ENCODE assay signal across 25 cellular contexts in the genomic region with DNA sequence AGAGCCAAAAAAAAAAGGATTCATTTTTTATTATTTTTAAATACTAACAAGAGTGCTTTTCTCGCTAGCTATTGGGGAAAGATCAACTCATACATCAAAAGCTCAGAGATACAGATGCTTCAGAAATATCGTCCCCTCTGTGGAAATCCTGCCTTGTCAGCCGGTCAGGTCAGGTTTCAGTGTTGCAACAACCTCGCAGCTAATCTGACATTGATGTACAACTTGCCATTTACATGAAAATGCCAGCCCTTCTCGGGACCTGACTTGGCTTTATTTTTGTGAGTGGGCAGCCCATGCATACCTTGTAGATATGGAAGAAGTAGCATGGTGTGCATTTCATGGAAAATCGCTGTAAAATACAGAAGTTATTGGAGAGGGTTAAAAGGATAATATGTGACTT.
"Had no signal": no experiment of that assay in that cellular context is flagged by ENCODE, and none has a peak within 500 bp of the region (broad histone marks: within the 10 kb centered on the region; RNA-seq: fewer than 3 reads in every experiment).

No MANE protein-coding gene starts in this region.

- H3K4me1 Mint-ChIP-seq: memory B cell; naive thymus-derived CD4-positive, alpha-beta T cell; stimulated activated naive B cell treated with anti-CD40 and anti-IgM and Interleukin-4, amounts not matched to agents 10 μg/mL and 1 μg/mL and 100 μg/mL, for 72 hours had no signal

- DNase-seq: kidney glomerular epithelial cell; left cardiac atrium; left ventricle myocardium inferior; midbrain; mucosa of descending colon; naive thymus-derived CD4-positive, alpha-beta T cell; nucleus accumbens; pancreas; posterior cingulate gyrus; retina; right cardiac atrium; stimulated activated CD4-positive, alpha-beta T cell treated with anti-CD3 and anti-CD28 coated beads, Interleukin-12 subunit alpha, Interleukin-12 subunit beta, amount 100 ng/mL, for 4 hours; stimulated activated CD4-positive, alpha-beta T cell treated with anti-CD3 and anti-CD28 coated beads, Interleukin-15, amount 100 ng/mL, for 24 hours; stimulated activated CD4-positive, alpha-beta T cell treated with anti-CD3 and anti-CD28 coated beads, Interleukin-2, amount 100 ng/mL, for 24 hours; stimulated activated CD4-positive, alpha-beta T cell treated with anti-CD3 and anti-CD28 coated beads, Interleukin-4, amount 100 ng/mL, for 1 hour; stimulated activated naive B cell treated with anti-CD40 and anti-IgM and Interleukin-4, amounts not matched to agents 10 μg/mL and 1 μg/mL and 100 μg/mL, for 72 hours; stimulated activated naive CD8-positive, alpha-beta T cell treated with anti-CD3 and anti-CD28 coated beads, Interleukin-15, Interleukin-2, amounts not matched to agents 100 U/mL and 50 U/mL, for 24 hours; stomach; testis; thyroid gland; transverse colon; upper lobe of left lung had no signal

- H3K27ac Mint-ChIP-seq: memory B cell; natural killer cell treated with Interleukin-12 subunit alpha and Interleukin-12 subunit beta and Interleukin-15 and Interleukin-18, amount 100 ng/mL, for 72 hours; stimulated activated naive B cell treated with anti-CD40 and anti-IgM and Interleukin-4, amounts not matched to agents 10 μg/mL and 1 μg/mL and 100 μg/mL, for 72 hours had no signal

- H3K4me3 Mint-ChIP-seq: memory B cell; naive thymus-derived CD4-positive, alpha-beta T cell; natural killer cell treated with Interleukin-12 subunit alpha and Interleukin-12 subunit beta and Interleukin-15 and Interleukin-18, amount 100 ng/mL, for 72 hours; neural crest cell; stimulated activated naive B cell treated with anti-CD40 and anti-IgM and Interleukin-4, amounts not matched to agents 10 μg/mL and 1 μg/mL and 100 μg/mL, for 72 hours had no signal

- H3K36me3 Mint-ChIP-seq: memory B cell; stimulated activated naive B cell treated with anti-CD40 and anti-IgM and Interleukin-4, amounts not matched to agents 10 μg/mL and 1 μg/mL and 100 μg/mL, for 72 hours had no signal

- H3K27me3 Mint-ChIP-seq: memory B cell; naive thymus-derived CD4-positive, alpha-beta T cell; natural killer cell treated with Interleukin-12 subunit alpha and Interleukin-12 subunit beta and Interleukin-15 and Interleukin-18, amount 100 ng/mL, for 72 hours; stimulated activated naive B cell treated with anti-CD40 and anti-IgM and Interleukin-4, amounts not matched to agents 10 μg/mL and 1 μg/mL and 100 μg/mL, for 72 hours had no signal
